In the genomic region with DNA sequence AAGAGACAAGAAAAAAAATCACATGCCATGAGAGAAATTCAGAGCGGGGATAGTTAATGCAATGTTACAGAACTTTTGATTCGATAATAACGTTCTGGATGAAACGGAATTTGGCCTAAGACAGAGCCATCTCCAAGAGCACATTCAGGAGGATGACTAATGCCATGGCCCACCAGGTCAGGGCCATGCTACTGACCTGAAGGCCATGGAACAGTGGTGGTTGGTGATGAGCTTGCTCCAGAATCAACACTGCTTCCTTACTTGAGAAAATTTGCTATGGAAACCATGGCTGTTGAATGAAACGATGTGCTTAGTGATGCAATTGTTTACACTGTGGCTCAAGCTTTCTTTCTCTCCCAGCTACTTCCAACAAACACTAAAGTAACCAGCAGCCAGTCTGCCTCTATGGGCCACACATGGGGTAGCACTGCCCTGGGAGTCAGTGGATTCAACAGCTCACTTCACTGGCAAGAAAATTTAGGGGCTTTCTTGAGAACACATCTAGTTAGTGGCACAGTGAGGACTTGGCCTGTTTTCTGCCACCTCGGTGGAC, we compare ENCODE assay signal across 1 cellular context.
TF ChIP-seq lines count a peak whose summit lies in the region.

No MANE protein-coding gene starts in this region.

TF ChIP-seq in HepG2, 621 proteins besides CTCF, POLR2A, EP300 and RAD21 (continued from another document):
- TF ChIP-seq, protein P1, sequence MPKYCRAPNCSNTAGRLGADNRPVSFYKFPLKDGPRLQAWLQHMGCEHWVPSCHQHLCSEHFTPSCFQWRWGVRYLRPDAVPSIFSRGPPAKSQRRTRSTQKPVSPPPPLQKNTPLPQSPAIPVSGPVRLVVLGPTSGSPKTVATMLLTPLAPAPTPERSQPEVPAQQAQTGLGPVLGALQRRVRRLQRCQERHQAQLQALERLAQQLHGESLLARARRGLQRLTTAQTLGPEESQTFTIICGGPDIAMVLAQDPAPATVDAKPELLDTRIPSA (CRISPR knock-in tag; IDR thresholded peaks at IDR 0.05; ENCODE audit: borderline replicate concordance) = no peak
- peak; percentile 4; the same call in 1 of the 2 replicates for TF ChIP-seq CEBPB (IDR thresholded peaks at IDR 0.05; ENCODE audit: borderline replicate concordance, low read depth, low read length)
